ENCODE assay signal across 13 cellular contexts in genomic region chr16:88192601-88193000, GRCh38.
"Had no signal": no experiment of that assay in that cellular context is flagged by ENCODE, and none has a peak within 500 bp of the region (broad histone marks: within the 10 kb centered on the region; RNA-seq: fewer than 3 reads in every experiment).

No MANE protein-coding gene starts in this region.

- H3K4me3 ChIP-seq: cardiac muscle cell, sigmoid colon, thyroid gland had no signal

- H3K4me1 ChIP-seq: sigmoid colon, thyroid gland had no signal

- FAIRE-seq: TTC549 had no signal

- ATAC-seq: activated CD8-positive, alpha-beta T cell treated with anti-CD3 and anti-CD28 coated beads, Interleukin-2, amount 10 ng/mL, durations not matched to agents 7 days and 5 days; activated T-helper 17 cell treated with anti-CD3 and anti-CD28 coated beads, Interleukin-2, amount 50 U/mL, for 72 hours; WTC11 had no signal

- H3K27ac Mint-ChIP-seq: activated CD4-positive, alpha-beta T cell treated with anti-CD3 and anti-CD28 coated beads, Interleukin-2, amount 10 ng/mL, durations not matched to agents 24 days and 14 days; activated CD8-positive, alpha-beta T cell treated with anti-CD3 and anti-CD28 coated beads, Interleukin-2, amount 10 ng/mL, durations not matched to agents 7 days and 5 days; activated T-helper 17 cell treated with anti-CD3 and anti-CD28 coated beads, Interleukin-2, amount 50 U/mL, for 72 hours; WTC11 had no signal

- H3K9me3 ChIP-seq: thyroid gland had no signal

- DNase-seq: activated CD4-positive, alpha-beta T cell treated with anti-CD3 and anti-CD28 coated beads, Interleukin-2, amount 10 ng/mL, durations not matched to agents 24 days and 14 days; activated CD8-positive, alpha-beta T cell treated with anti-CD3 and anti-CD28 coated beads, Interleukin-2, amount 10 ng/mL, durations not matched to agents 7 days and 5 days; activated naive CD4-positive, alpha-beta T cell treated with Interleukin-2 at 50 U/mL for 16 hours; activated T-cell treated with anti-CD3 and anti-CD28 coated beads for 4 hours; foreskin fibroblast; mesendoderm; stimulated activated CD4-positive, alpha-beta T cell treated with anti-CD3 and anti-CD28 coated beads, Interleukin-1b, Interleukin-23, amount 100 ng/mL, for 48 hours; thyroid gland had no signal

- H3K36me3 ChIP-seq: cardiac muscle cell, sigmoid colon, thyroid gland had no signal

- H3K4me3 Mint-ChIP-seq: activated CD4-positive, alpha-beta T cell treated with anti-CD3 and anti-CD28 coated beads, Interleukin-2, amount 10 ng/mL, durations not matched to agents 24 days and 14 days; activated CD8-positive, alpha-beta T cell treated with anti-CD3 and anti-CD28 coated beads, Interleukin-2, amount 10 ng/mL, durations not matched to agents 7 days and 5 days; activated T-helper 17 cell treated with anti-CD3 and anti-CD28 coated beads, Interleukin-2, amount 50 U/mL, for 72 hours; WTC11 had no signal

- H3K27me3 ChIP-seq: cardiac muscle cell, sigmoid colon, thyroid gland had no signal

- H3K27ac ChIP-seq: cardiac muscle cell, sigmoid colon, thyroid gland had no signal

- H3K27me3 Mint-ChIP-seq: activated CD4-positive, alpha-beta T cell treated with anti-CD3 and anti-CD28 coated beads, Interleukin-2, amount 10 ng/mL, durations not matched to agents 24 days and 14 days; activated T-helper 17 cell treated with anti-CD3 and anti-CD28 coated beads, Interleukin-2, amount 50 U/mL, for 72 hours had no signal

- H3K4me1 Mint-ChIP-seq: activated CD4-positive, alpha-beta T cell treated with anti-CD3 and anti-CD28 coated beads, Interleukin-2, amount 10 ng/mL, durations not matched to agents 24 days and 14 days; WTC11 had no signal
